Comparison of ENCODE assay signal across 1 cellular context in genomic region chr11:57424137-57424801, GRCh38.
TF ChIP-seq lines count a peak whose summit lies in the region.

No MANE protein-coding gene starts in this region.

TF ChIP-seq in SK-N-SH, 30 proteins besides CTCF, POLR2A, EP300 and RAD21 (continued from another document):
- no peak for TF ChIP-seq USF1 (IDR thresholded peaks at IDR 0.05; ENCODE audit: borderline replicate concordance, low read depth)
- no peak for TF ChIP-seq TEAD4 (IDR thresholded peaks at IDR 0.05; ENCODE audit: borderline replicate concordance, insufficient read depth)
- no peak for TF ChIP-seq SMC3 (IDR thresholded peaks at IDR 0.05; ENCODE audit: low read depth, low read length)
